In the genomic region with DNA sequence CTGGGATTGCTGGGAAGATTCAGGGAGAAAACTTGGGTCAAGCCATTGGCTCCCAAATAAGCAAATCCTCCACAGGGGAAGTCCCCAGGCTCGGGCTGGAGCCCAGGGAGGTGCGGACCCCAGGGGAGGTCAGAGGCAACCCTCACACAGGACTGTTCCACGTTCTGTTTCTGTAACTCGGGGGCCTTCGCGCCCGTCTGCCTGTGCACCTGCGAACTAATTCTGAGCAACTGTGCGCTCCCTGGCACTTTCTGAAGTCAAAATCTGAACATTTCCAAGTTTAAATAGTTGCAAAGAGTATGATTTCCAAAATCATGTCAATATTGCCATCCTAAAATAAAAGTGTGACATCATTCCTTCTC, we compare ENCODE assay signal across 21 cellular contexts.
"Had no signal": no experiment of that assay in that cellular context is flagged by ENCODE, and none has a peak within 500 bp of the region (broad histone marks: within the 10 kb centered on the region; RNA-seq: fewer than 3 reads in every experiment).

No MANE protein-coding gene starts in this region.

- ATAC-seq: SK-N-SH treated with all-trans-retinoic acid at 6 μM for 48 hours had no signal

- H3K27ac ChIP-seq: SJCRH30 had no signal

- H3K9me3 ChIP-seq: MG63, SJCRH30 had no signal

- DNase-seq: IMR-90, Karpas-422, KG1, MG63, NCI-H1105 treated with DMSO at 0.1 percent for 48 hours, NCI-H1417 treated with DMSO at 0.1 percent for 48 hours, NCI-H146, NCI-H1694 treated with DMSO at 0.1 percent for 48 hours, NCI-H1930, NCI-H2081, NCI-H2107, NCI-H2227 treated with DMSO at 0.1 percent for 48 hours, NCI-H510A, NCI-H524 treated with DMSO at 0.1 percent for 48 hours, NCI-H69, NCI-H774, RPMI8226, SHP77 treated with DMSO at 0.1 percent for 48 hours, SJCRH30 had no signal

- H3K27me3 ChIP-seq: MG63, SJCRH30 had no signal

- H3K36me3 ChIP-seq: MG63, SJCRH30 had no signal

- FAIRE-seq: RCC 7860 had no signal

- H3K4me3 ChIP-seq: MG63, SJCRH30 had no signal
